ENCODE assay signal across 1 cellular context in the genomic region with DNA sequence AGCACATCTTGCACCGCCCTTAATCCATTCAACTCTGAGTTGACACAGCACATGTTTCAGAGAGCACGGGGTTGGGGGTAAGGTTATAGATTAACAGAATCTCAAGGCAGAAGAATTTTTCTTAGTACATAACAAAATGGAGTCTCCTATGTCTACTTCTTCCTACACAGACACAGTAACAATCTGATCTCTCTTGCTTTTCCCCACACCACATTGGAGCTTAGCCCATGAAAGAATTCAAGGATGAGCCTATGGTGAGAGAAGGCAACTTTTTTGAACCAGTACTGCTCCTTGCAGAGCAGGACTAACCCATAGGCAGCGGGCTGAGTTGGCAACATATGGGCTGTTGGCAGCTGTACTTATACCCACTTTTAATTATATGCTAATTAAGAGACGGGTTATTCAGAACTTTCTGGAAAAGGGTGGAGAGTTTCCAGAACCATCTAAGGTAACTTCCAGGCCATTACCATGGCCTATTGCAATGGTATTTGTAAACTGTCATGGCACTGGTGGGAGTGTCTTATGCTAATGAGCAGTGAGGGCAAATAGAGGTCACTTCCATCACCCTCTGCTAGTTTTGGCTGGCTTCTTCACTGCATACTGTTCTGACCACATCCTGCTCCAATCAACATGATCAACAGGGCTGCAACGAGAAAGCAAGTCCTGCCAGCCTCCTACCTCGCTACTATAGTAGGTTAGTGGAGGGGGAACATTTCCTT.
TF ChIP-seq lines count a peak whose summit lies in the region.

No MANE protein-coding gene starts in this region.

TF ChIP-seq in K562, 482 proteins besides CTCF, POLR2A, EP300 and RAD21 (continued from another document):
- TF ChIP-seq MTF1 (CRISPR knock-in tag; IDR thresholded peaks at IDR 0.05; ENCODE audit: borderline replicate concordance) (peak; percentile 86; the same call in 1 of the 2 replicates), ZNF695 (CRISPR knock-in tag; IDR thresholded peaks at IDR 0.05) (peak; percentile 93), ZNF311 (CRISPR knock-in tag; IDR thresholded peaks at IDR 0.05) (peak; percentile 99)
